In the genomic region with DNA sequence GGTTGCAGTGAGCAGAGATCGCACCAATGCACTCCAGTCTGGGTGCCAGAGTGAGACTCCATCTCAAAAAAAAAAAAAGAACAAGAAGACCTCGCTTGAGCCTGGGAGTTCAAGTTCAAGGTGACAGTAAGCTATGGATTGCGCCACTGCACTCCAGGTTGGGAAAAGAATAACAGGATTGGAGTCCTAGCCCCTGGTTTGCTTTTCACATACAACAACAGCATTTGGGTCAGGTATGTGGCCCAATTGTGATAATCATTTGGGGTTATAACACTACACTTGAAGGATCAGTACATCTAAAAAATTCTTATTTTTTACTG, we compare ENCODE assay signal across 1 cellular context.
TF ChIP-seq lines count a peak whose summit lies in the region.

No MANE protein-coding gene starts in this region.

TF ChIP-seq in HepG2, 621 proteins besides CTCF, POLR2A, EP300 and RAD21 (continued from another document and continues in another):
- TF ChIP-seq, protein P1, sequence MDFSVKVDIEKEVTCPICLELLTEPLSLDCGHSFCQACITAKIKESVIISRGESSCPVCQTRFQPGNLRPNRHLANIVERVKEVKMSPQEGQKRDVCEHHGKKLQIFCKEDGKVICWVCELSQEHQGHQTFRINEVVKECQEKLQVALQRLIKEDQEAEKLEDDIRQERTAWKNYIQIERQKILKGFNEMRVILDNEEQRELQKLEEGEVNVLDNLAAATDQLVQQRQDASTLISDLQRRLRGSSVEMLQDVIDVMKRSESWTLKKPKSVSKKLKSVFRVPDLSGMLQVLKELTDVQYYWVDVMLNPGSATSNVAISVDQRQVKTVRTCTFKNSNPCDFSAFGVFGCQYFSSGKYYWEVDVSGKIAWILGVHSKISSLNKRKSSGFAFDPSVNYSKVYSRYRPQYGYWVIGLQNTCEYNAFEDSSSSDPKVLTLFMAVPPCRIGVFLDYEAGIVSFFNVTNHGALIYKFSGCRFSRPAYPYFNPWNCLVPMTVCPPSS (IDR thresholded peaks at IDR 0.05) = no peak
- TF ChIP-seq NBN (conservative IDR thresholded peaks at IDR 0.05) (no peak), HMG20A (CRISPR knock-in tag; IDR thresholded peaks at IDR 0.05; ENCODE audit: borderline replicate concordance) (peak; percentile 84), ZNF772 (CRISPR knock-in tag; IDR thresholded peaks at IDR 0.05) (peak; percentile 16; the same call in 1 of the 2 replicates), ZKSCAN1 (IDR thresholded peaks at IDR 0.05; ENCODE audit: low read length) (no peak), KLF15 (CRISPR knock-in tag; IDR thresholded peaks at IDR 0.05; ENCODE audit: borderline replicate concordance) (no peak), MAZ (IDR thresholded peaks at IDR 0.05; ENCODE audit: borderline replicate concordance, low read depth, low read length) (no peak), MAZ (CRISPR knock-in tag; IDR thresholded peaks at IDR 0.05; ENCODE audit: low read depth) (no peak), POLR2AphosphoS5 (IDR thresholded peaks at IDR 0.05; ENCODE audit: low read depth, low read length) (no peak), GABPB1 (CRISPR knock-in tag; IDR thresholded peaks at IDR 0.05) (peak; percentile 27; the same call in 1 of the 2 replicates), KDM5B (CRISPR knock-in tag; IDR thresholded peaks at IDR 0.05; ENCODE audit: borderline replicate concordance) (no peak), ONECUT2 (CRISPR knock-in tag; IDR thresholded peaks at IDR 0.05) (no peak), HNRNPL (IDR thresholded peaks at IDR 0.05; ENCODE audit: low read depth, low read length) (no peak), DR1 (CRISPR knock-in tag; IDR thresholded peaks at IDR 0.05) (no peak), TMF1 (CRISPR knock-in tag; IDR thresholded peaks at IDR 0.05; ENCODE audit: low read depth) (no peak), ZNF792 (CRISPR knock-in tag; IDR thresholded peaks at IDR 0.05) (0 out of 2 replicates have a peak, but pooled peaks have one; percentile 44), CENPX (CRISPR knock-in tag; IDR thresholded peaks at IDR 0.05) (no peak), KLF11 (CRISPR knock-in tag; IDR thresholded peaks at IDR 0.05) (0 out of 2 replicates have a peak, but pooled peaks have one; percentile 36), NPAS2 (CRISPR knock-in tag; IDR thresholded peaks at IDR 0.05; ENCODE audit: borderline replicate concordance) (no peak), EEA1 (CRISPR knock-in tag; IDR thresholded peaks at IDR 0.05; ENCODE audit: borderline replicate concordance) (no peak), ZNF556 (CRISPR knock-in tag; IDR thresholded peaks at IDR 0.05; ENCODE audit: borderline replicate concordance) (no peak), NFRKB (IDR thresholded peaks at IDR 0.05) (no peak), HNRNPUL1 (IDR thresholded peaks at IDR 0.05; ENCODE audit: low read depth, low read length) (no peak), TAF1 (CRISPR knock-in tag; IDR thresholded peaks at IDR 0.05) (no peak), TSC22D2 (CRISPR knock-in tag; IDR thresholded peaks at IDR 0.05; ENCODE audit: borderline replicate concordance) (peak; percentile 82; the same call in 1 of the 2 replicates), GPN1 (CRISPR knock-in tag; IDR thresholded peaks at IDR 0.05; ENCODE audit: borderline replicate concordance) (no peak), RFX1 (IDR thresholded peaks at IDR 0.05) (no peak), SP2 (CRISPR knock-in tag; IDR thresholded peaks at IDR 0.05) (no peak), SAP130 (CRISPR knock-in tag; IDR thresholded peaks at IDR 0.05; ENCODE audit: low read depth) (peak; percentile 27; the same call in 1 of the 2 replicates), ZNF747 (CRISPR knock-in tag; IDR thresholded peaks at IDR 0.05; ENCODE audit: borderline replicate concordance) (0 out of 2 replicates have a peak, but pooled peaks have one; percentile 50), ZFP90 (CRISPR knock-in tag; IDR thresholded peaks at IDR 0.05; ENCODE audit: borderline replicate concordance) (no peak), YY1 (IDR thresholded peaks at IDR 0.05; ENCODE audit: insufficient read depth, insufficient replicate concordance, low read depth, low read length) (no peak), MIER3 (CRISPR knock-in tag; IDR thresholded peaks at IDR 0.05; ENCODE audit: borderline replicate concordance) (0 out of 2 replicates have a peak, but pooled peaks have one; percentile 53), SPEN (CRISPR knock-in tag; IDR thresholded peaks at IDR 0.05; ENCODE audit: low read depth) (peak; percentile 27; the same call in 1 of the 2 replicates), KMT2B (CRISPR knock-in tag; IDR thresholded peaks at IDR 0.05) (no peak), THYN1 (CRISPR knock-in tag; IDR thresholded peaks at IDR 0.05; ENCODE audit: borderline replicate concordance, low read depth) (no peak)
- TF ChIP-seq, protein P2, sequence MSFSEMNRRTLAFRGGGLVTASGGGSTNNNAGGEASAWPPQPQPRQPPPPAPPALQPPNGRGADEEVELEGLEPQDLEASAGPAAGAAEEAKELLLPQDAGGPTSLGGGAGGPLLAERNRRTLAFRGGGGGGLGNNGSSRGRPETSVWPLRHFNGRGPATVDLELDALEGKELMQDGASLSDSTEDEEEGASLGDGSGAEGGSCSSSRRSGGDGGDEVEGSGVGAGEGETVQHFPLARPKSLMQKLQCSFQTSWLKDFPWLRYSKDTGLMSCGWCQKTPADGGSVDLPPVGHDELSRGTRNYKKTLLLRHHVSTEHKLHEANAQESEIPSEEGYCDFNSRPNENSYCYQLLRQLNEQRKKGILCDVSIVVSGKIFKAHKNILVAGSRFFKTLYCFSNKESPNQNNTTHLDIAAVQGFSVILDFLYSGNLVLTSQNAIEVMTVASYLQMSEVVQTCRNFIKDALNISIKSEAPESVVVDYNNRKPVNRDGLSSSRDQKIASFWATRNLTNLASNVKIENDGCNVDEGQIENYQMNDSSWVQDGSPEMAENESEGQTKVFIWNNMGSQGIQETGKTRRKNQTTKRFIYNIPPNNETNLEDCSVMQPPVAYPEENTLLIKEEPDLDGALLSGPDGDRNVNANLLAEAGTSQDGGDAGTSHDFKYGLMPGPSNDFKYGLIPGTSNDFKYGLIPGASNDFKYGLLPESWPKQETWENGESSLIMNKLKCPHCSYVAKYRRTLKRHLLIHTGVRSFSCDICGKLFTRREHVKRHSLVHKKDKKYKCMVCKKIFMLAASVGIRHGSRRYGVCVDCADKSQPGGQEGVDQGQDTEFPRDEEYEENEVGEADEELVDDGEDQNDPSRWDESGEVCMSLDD (CRISPR knock-in tag; IDR thresholded peaks at IDR 0.05; ENCODE audit: borderline replicate concordance) = no peak
- TF ChIP-seq, protein P3, sequence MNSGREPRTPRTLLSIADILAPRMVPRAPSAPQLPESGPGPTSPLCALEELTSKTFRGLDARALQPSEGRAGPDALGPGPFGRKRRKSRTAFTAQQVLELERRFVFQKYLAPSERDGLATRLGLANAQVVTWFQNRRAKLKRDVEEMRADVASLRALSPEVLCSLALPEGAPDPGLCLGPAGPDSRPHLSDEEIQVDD (CRISPR knock-in tag; IDR thresholded peaks at IDR 0.05; ENCODE audit: borderline replicate concordance) = no peak
- TF ChIP-seq, protein P4, sequence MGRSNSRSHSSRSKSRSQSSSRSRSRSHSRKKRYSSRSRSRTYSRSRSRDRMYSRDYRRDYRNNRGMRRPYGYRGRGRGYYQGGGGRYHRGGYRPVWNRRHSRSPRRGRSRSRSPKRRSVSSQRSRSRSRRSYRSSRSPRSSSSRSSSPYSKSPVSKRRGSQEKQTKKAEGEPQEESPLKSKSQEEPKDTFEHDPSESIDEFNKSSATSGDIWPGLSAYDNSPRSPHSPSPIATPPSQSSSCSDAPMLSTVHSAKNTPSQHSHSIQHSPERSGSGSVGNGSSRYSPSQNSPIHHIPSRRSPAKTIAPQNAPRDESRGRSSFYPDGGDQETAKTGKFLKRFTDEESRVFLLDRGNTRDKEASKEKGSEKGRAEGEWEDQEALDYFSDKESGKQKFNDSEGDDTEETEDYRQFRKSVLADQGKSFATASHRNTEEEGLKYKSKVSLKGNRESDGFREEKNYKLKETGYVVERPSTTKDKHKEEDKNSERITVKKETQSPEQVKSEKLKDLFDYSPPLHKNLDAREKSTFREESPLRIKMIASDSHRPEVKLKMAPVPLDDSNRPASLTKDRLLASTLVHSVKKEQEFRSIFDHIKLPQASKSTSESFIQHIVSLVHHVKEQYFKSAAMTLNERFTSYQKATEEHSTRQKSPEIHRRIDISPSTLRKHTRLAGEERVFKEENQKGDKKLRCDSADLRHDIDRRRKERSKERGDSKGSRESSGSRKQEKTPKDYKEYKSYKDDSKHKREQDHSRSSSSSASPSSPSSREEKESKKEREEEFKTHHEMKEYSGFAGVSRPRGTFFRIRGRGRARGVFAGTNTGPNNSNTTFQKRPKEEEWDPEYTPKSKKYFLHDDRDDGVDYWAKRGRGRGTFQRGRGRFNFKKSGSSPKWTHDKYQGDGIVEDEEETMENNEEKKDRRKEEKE (IDR thresholded peaks at IDR 0.05) = no peak
- TF ChIP-seq, protein P5, sequence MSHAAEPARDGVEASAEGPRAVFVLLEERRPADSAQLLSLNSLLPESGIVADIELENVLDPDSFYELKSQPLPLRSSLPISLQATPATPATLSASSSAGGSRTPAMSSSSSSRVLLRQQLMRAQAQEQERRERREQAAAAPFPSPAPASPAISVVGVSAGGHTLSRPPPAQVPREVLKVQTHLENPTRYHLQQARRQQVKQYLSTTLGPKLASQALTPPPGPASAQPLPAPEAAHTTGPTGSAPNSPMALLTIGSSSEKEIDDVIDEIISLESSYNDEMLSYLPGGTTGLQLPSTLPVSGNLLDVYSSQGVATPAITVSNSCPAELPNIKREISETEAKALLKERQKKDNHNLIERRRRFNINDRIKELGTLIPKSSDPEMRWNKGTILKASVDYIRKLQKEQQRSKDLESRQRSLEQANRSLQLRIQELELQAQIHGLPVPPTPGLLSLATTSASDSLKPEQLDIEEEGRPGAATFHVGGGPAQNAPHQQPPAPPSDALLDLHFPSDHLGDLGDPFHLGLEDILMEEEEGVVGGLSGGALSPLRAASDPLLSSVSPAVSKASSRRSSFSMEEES (CRISPR knock-in tag; IDR thresholded peaks at IDR 0.05) = no peak; the same call in 1 of the 2 replicates
- TF ChIP-seq, protein P6, sequence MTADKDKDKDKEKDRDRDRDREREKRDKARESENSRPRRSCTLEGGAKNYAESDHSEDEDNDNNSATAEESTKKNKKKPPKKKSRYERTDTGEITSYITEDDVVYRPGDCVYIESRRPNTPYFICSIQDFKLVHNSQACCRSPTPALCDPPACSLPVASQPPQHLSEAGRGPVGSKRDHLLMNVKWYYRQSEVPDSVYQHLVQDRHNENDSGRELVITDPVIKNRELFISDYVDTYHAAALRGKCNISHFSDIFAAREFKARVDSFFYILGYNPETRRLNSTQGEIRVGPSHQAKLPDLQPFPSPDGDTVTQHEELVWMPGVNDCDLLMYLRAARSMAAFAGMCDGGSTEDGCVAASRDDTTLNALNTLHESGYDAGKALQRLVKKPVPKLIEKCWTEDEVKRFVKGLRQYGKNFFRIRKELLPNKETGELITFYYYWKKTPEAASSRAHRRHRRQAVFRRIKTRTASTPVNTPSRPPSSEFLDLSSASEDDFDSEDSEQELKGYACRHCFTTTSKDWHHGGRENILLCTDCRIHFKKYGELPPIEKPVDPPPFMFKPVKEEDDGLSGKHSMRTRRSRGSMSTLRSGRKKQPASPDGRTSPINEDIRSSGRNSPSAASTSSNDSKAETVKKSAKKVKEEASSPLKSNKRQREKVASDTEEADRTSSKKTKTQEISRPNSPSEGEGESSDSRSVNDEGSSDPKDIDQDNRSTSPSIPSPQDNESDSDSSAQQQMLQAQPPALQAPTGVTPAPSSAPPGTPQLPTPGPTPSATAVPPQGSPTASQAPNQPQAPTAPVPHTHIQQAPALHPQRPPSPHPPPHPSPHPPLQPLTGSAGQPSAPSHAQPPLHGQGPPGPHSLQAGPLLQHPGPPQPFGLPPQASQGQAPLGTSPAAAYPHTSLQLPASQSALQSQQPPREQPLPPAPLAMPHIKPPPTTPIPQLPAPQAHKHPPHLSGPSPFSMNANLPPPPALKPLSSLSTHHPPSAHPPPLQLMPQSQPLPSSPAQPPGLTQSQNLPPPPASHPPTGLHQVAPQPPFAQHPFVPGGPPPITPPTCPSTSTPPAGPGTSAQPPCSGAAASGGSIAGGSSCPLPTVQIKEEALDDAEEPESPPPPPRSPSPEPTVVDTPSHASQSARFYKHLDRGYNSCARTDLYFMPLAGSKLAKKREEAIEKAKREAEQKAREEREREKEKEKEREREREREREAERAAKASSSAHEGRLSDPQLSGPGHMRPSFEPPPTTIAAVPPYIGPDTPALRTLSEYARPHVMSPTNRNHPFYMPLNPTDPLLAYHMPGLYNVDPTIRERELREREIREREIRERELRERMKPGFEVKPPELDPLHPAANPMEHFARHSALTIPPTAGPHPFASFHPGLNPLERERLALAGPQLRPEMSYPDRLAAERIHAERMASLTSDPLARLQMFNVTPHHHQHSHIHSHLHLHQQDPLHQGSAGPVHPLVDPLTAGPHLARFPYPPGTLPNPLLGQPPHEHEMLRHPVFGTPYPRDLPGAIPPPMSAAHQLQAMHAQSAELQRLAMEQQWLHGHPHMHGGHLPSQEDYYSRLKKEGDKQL (CRISPR knock-in tag; IDR thresholded peaks at IDR 0.05; ENCODE audit: low read depth) = peak; percentile 57; the same call in 1 of the 2 replicates
- TF ChIP-seq, protein P7, sequence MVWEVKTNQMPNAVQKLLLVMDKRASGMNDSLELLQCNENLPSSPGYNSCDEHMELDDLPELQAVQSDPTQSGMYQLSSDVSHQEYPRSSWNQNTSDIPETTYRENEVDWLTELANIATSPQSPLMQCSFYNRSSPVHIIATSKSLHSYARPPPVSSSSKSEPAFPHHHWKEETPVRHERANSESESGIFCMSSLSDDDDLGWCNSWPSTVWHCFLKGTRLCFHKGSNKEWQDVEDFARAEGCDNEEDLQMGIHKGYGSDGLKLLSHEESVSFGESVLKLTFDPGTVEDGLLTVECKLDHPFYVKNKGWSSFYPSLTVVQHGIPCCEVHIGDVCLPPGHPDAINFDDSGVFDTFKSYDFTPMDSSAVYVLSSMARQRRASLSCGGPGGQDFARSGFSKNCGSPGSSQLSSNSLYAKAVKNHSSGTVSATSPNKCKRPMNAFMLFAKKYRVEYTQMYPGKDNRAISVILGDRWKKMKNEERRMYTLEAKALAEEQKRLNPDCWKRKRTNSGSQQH (CRISPR knock-in tag; IDR thresholded peaks at IDR 0.05; ENCODE audit: low read depth) = no peak
- TF ChIP-seq, protein P8, sequence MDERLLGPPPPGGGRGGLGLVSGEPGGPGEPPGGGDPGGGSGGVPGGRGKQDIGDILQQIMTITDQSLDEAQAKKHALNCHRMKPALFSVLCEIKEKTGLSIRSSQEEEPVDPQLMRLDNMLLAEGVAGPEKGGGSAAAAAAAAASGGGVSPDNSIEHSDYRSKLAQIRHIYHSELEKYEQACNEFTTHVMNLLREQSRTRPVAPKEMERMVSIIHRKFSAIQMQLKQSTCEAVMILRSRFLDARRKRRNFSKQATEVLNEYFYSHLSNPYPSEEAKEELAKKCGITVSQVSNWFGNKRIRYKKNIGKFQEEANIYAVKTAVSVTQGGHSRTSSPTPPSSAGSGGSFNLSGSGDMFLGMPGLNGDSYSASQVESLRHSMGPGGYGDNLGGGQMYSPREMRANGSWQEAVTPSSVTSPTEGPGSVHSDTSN (CRISPR knock-in tag; IDR thresholded peaks at IDR 0.05) = no peak
- TF ChIP-seq, protein P9, sequence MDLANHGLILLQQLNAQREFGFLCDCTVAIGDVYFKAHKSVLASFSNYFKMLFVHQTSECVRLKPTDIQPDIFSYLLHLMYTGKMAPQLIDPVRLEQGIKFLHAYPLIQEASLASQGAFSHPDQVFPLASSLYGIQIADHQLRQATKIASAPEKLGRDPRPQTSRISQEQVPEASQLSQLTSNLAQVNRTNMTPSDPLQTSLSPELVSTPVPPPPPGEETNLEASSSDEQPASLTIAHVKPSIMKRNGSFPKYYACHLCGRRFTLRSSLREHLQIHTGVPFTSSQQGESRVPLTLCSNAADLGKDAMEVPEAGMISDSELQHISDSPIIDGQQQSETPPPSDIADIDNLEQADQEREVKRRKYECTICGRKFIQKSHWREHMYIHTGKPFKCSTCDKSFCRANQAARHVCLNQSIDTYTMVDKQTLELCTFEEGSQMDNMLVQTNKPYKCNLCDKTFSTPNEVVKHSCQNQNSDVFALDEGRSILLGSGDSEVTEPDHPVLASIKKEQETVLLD (CRISPR knock-in tag; IDR thresholded peaks at IDR 0.05; ENCODE audit: low read depth) = no peak
